ENCODE assay signal across 8 cellular contexts in genomic region chr3:4986611-4987373, GRCh38. TPM values are rescaled to one million over a fixed set of nuclear protein-coding genes. Genes with fewer than 3 reads are reported as not detected.
DNase-seq lines count a peak whose midpoint lies in the region; ATAC-seq and TF ChIP-seq lines count a peak whose summit lies in the region.

No MANE protein-coding gene starts in this region.

- no peaks in the 10 kb centered on the region for H3K36me3 ChIP-seq in CD4-positive, CD25-positive, alpha-beta regulatory T cell (ENCODE audit: control insufficient read depth, insufficient read depth, low read length)

- H3K27me3 Mint-ChIP-seq in CD4-positive, CD25-positive, alpha-beta regulatory T cell = no peaks in the 10 kb centered on the region
- peaks cover 2% of the 10 kb centered on the region for H3K27me3 Mint-ChIP-seq in endothelial cell (ENCODE audit: unreplicated experiment)
- no peaks in the 10 kb centered on the region for H3K27me3 Mint-ChIP-seq in mesothelial cell of epicardium (ENCODE audit: low read depth)

- peaks cover 27% of the 10 kb centered on the region for H3K4me1 ChIP-seq in CD4-positive, CD25-positive, alpha-beta regulatory T cell (ENCODE audit: control insufficient read depth, insufficient read depth, low read length, poor library complexity, severe bottlenecking)

- H3K4me3 Mint-ChIP-seq in CD4-positive, CD25-positive, alpha-beta regulatory T cell = peak overlapping the region; percentile 83 to 89 (median 86)
- H3K4me3 Mint-ChIP-seq in endothelial cell (ENCODE audit: unreplicated experiment) (peak overlapping the region; percentile 76), mesothelial cell of epicardium (peak overlapping the region; percentile 60)

- H3K36me3 Mint-ChIP-seq in CD4-positive, CD25-positive, alpha-beta regulatory T cell = peaks cover 4% of the 10 kb centered on the region
- H3K36me3 Mint-ChIP-seq in endothelial cell (ENCODE audit: low read depth, unreplicated experiment) = peaks cover 15% of the 10 kb centered on the region
- peaks cover 6% of the 10 kb centered on the region for H3K36me3 Mint-ChIP-seq in mesothelial cell of epicardium

- DNase-seq in CD4-positive, CD25-positive, alpha-beta regulatory T cell = peak; percentile 35 to 84 (median 42)
- peak; percentile 29 for DNase-seq in NCI-H82 treated with DMSO at 0.1 percent for 48 hours (lab: John Stamatoyannopoulos, UW; ENCODE audit: unreplicated experiment)
- peak; percentile 89 for DNase-seq in activated CD8-positive, alpha-beta memory T cell treated with anti-CD3 and anti-CD28 coated beads, Interleukin-2, amount 50 U/mL, for 48 hours
- peak; percentile 84 for DNase-seq in endothelial cell (ENCODE audit: low spot score)
- DNase-seq in mesothelial cell of epicardium (ENCODE audit: low spot score in 2 of 2, unreplicated experiment in 2 of 2) = peak; percentile 81 to 90
- peak; percentile 52 to 60 for DNase-seq in stimulated activated CD8-positive, alpha-beta memory T cell treated with anti-CD3 and anti-CD28 coated beads, Interleukin-2, amount 100 ng/mL, for 1 hour (ENCODE audit: low read depth in 2 of 2)

- H3K27me3 ChIP-seq in CD4-positive, CD25-positive, alpha-beta regulatory T cell (ENCODE audit: control insufficient read depth, insufficient read depth, low read length) = no peaks in the 10 kb centered on the region

- peak overlapping the region; percentile 68 to 80 (median 79) for H3K27ac Mint-ChIP-seq in CD4-positive, CD25-positive, alpha-beta regulatory T cell
- H3K27ac Mint-ChIP-seq in endothelial cell (ENCODE audit: unreplicated experiment) (peak overlapping the region; percentile 16), mesothelial cell of epicardium (peak overlapping the region; percentile 98)

- peak; percentile 59 to 60 for ATAC-seq in CD4-positive, CD25-positive, alpha-beta regulatory T cell (ENCODE audit: low read depth in 2 of 2)
- peak; percentile 61 for ATAC-seq in GM19351 (IDR thresholded peaks at IDR 0.05; ENCODE audit: unreplicated experiment)
- ATAC-seq in HG03457 (IDR thresholded peaks at IDR 0.05; ENCODE audit: unreplicated experiment) = peak; percentile 43

- peaks cover 0 to 2% (median 0%) of the 10 kb centered on the region in 7 donors for H3K9me3 Mint-ChIP-seq in CD4-positive, CD25-positive, alpha-beta regulatory T cell
- H3K9me3 Mint-ChIP-seq in endothelial cell (ENCODE audit: unreplicated experiment) = no peaks in the 10 kb centered on the region
- H3K9me3 Mint-ChIP-seq in mesothelial cell of epicardium = no peaks in the 10 kb centered on the region

- peak overlapping the region; percentile 49 for H3K27ac ChIP-seq in CD4-positive, CD25-positive, alpha-beta regulatory T cell (ENCODE audit: insufficient read depth, low read length, poor library complexity, severe bottlenecking)

- no peak for TF ChIP-seq CTCF in endothelial cell (IDR thresholded peaks at IDR 0.05; ENCODE audit: unreplicated experiment)
- TF ChIP-seq CTCF in mesothelial cell of epicardium (IDR thresholded peaks at IDR 0.05; ENCODE audit: unreplicated experiment) = no peak

- H3K4me3 ChIP-seq in CD4-positive, CD25-positive, alpha-beta regulatory T cell (ENCODE audit: low read depth, low read length) = peak overlapping the region; percentile 57

- H3K4me1 Mint-ChIP-seq in CD4-positive, CD25-positive, alpha-beta regulatory T cell = peaks cover 7 to 35% (median 20%) of the 10 kb centered on the region in 4 donors
- H3K4me1 Mint-ChIP-seq in endothelial cell (ENCODE audit: unreplicated experiment) = peaks cover 30% of the 10 kb centered on the region
- H3K4me1 Mint-ChIP-seq in mesothelial cell of epicardium = peaks cover 51% of the 10 kb centered on the region

- H3K9me3 ChIP-seq in CD4-positive, CD25-positive, alpha-beta regulatory T cell (ENCODE audit: control insufficient read depth in 2 of 2, low read length in 2 of 2) = no peaks in the 10 kb centered on the region

RNA-seq across cellular contexts. Expression of gene BHLHE40, which starts 7.6 kb away (rescaled TPM):
- 44.4 TPM for total RNA-seq in CD4-positive, CD25-positive, alpha-beta regulatory T cell
- 1 to 10 TPM in 1 of 4 donors, under 1 TPM in 3; 0.65 to 1.2 (median 0.71) TPM for polyA plus RNA-seq in CD4-positive, CD25-positive, alpha-beta regulatory T cell
- total RNA-seq in endothelial cell (ENCODE audit: unreplicated experiment) (15.2 TPM), mesothelial cell of epicardium (31.9 to 37.6 TPM (median 35.4 TPM) in 3 replicates)

Comparison
In these comparisons a context has a peak if more than half of its experiments do, and no peak if none do; other contexts are left out.
1. Peak in every context shown above with its lines: DNase-seq, ATAC-seq, H3K4me3 ChIP-seq and H3K27ac ChIP-seq.
2. DNase-seq: peak in every context shown above with its lines; median percentile 89 in activated CD8-positive, alpha-beta memory T cell treated with anti-CD3 and anti-CD28 coated beads, Interleukin-2, amount 50 U/mL, for 48 hours; 86 in mesothelial cell of epicardium; 84 in endothelial cell; 56 in stimulated activated CD8-positive, alpha-beta memory T cell treated with anti-CD3 and anti-CD28 coated beads, Interleukin-2, amount 100 ng/mL, for 1 hour; 42 in CD4-positive, CD25-positive, alpha-beta regulatory T cell; 29 in NCI-H82 treated with DMSO at 0.1 percent for 48 hours.
3. H3K27ac Mint-ChIP-seq: peak in every context shown above with its lines; median percentile 98 in mesothelial cell of epicardium; 79 in CD4-positive, CD25-positive, alpha-beta regulatory T cell; 16 in endothelial cell.